ENCODE assay signal across 8 cellular contexts in genomic region chr19:17245535-17245984, GRCh38. TPM values are rescaled to one million over a fixed set of nuclear protein-coding genes. Genes with fewer than 3 reads are reported as not detected.
DNase-seq lines count a peak whose midpoint lies in the region; ATAC-seq and TF ChIP-seq lines count a peak whose summit lies in the region.

Gene NR2F6 (minus strand): TSS chr19:17245919. CDS start chr19:17245220, 699 bp downstream.

- no peak for ATAC-seq in left lobe of liver

- H3K36me3 ChIP-seq in brain microvascular endothelial cell (replicated peaks), result no peaks in the 10 kb centered on the region

- TF ChIP-seq CTCF in HL-60 (IDR thresholded peaks at IDR 0.05; ENCODE audit: insufficient read depth, low read length) (no peak), brain microvascular endothelial cell (IDR thresholded peaks at IDR 0.05; ENCODE audit: low read depth, low read length, missing control alignments) (no peak)

- DNase-seq in G401 (ENCODE audit: low spot score), result no peak
- no peak for DNase-seq in HL-60 (ENCODE audit: low read depth in 1 of 2, low spot score in 1 of 2)
- no peak for DNase-seq in brain microvascular endothelial cell
- no peak for DNase-seq in left lobe of liver (ENCODE audit: low spot score)
- DNase-seq in superior temporal gyrus (ENCODE audit: extremely low spot score), result no peak
- DNase-seq in activated CD8-positive, alpha-beta memory T cell treated with anti-CD3 and anti-CD28 coated beads for 24 hours, result no peak
- no peak for DNase-seq in NCI-H526 (lab: John Stamatoyannopoulos, UW)

- peak within 1 kb of the TSS; percentile 95 for H3K27ac ChIP-seq in HL-60 (replicated peaks)
- H3K27ac ChIP-seq in brain microvascular endothelial cell, result no peak within 1 kb of the TSS
- peak within 1 kb of the TSS; percentile 69 for H3K27ac ChIP-seq in temporal lobe (ENCODE audit: low read depth, low read length)

- in situ Hi-C loops in G401 (cut with HindIII; ENCODE audit: low sequenced_read_pairs) (no loop called here), brain microvascular endothelial cell (cut with HindIII; ENCODE audit: low pct_ligation_motif_present, low sequenced_read_pairs) (no loop called here)

- peak within 1 kb of the TSS; percentile 67 for H3K4me3 ChIP-seq in HL-60 (replicated peaks; ENCODE audit: insufficient read depth, low read length)
- peak within 1 kb of the TSS; percentile 76 for H3K4me3 ChIP-seq in brain microvascular endothelial cell (ENCODE audit: low read depth, low read length)

- H3K27me3 ChIP-seq in HL-60 (ENCODE audit: insufficient read depth, poor library complexity, severe bottlenecking) (no peaks in the 10 kb centered on the region), brain microvascular endothelial cell (replicated peaks) (no peaks in the 10 kb centered on the region)

RNA-seq across cellular contexts. Expression of gene NR2F6, which starts in this region (rescaled TPM):
- 232 and 271 TPM in 2 replicates for total RNA-seq in G401 (2014; rRNA removed; shearing (Covaris generic))
- total RNA-seq in left lobe of liver, result 126 TPM
- 7.1 TPM for total RNA-seq in temporal lobe

Comparison
In these comparisons a context has a peak if more than half of its experiments do, and no peak if none do; other contexts are left out.
1. RNA of gene NR2F6 (total RNA-seq): 232 to 271 TPM in G401 and 126 TPM in left lobe of liver (single experiment); 7.1 TPM in temporal lobe (single experiment); every median in the first group is over 10 times any median in the second.